In genomic region chr4:123488916-123489315, GRCh38 we compare ENCODE assay signal across 8 cellular contexts.
DNase-seq lines count a peak whose midpoint lies in the region; ATAC-seq and TF ChIP-seq lines count a peak whose summit lies in the region.

No MANE protein-coding gene starts in this region.

- intact Hi-C loops in MCF 10A (cut with micrococcal nuclease) (no loop called here), breast epithelium (cut with DNase I; ENCODE audit: low total_unique reads) (no loop called here), sciatic nerve (cut with DNase I) (no loop called here)

- CTCF ChIA-PET in MCF 10A (lab: Yijun Ruan, JAX): no interaction called here

- BruUV-seq in MCF 10A (replicated peaks; lab: Mats Ljungman, UMichigan): no TSS peak

- POLR2A ChIA-PET in MCF 10A (lab: Yijun Ruan, JAX): interaction anchor here (0.6 to 1.5 kb wide), 2 partner anchors 9 to 120 kb away, joined by 4 read pairs; no protein-coding TSS in a partner anchor

- H3K4me3 Mint-ChIP-seq in MCF 10A (ENCODE audit: unreplicated experiment): no peak overlapping the region

- DNase-seq in MCF 10A (ENCODE audit: unreplicated experiment): peak; percentile 63
- no peak for DNase-seq in breast epithelium (ENCODE audit: low spot score in 2 of 2)
- peak; percentile 13 for DNase-seq in HS-5 (ENCODE audit: low read depth)
- peak; percentile 52 for DNase-seq in adipocyte (ENCODE audit: low read depth)
- no peak for DNase-seq in sciatic nerve (ENCODE audit: low spot score)
- no peak for DNase-seq in KG1 (lab: John Stamatoyannopoulos, UW)
- DNase-seq in NCI-H1436 (lab: John Stamatoyannopoulos, UW): no peak
- DNase-seq in activated naive CD4-positive, alpha-beta T cell treated with Interleukin-2 at 50 U/mL for 16 hours: no peak

- no peak for TF ChIP-seq CTCF in MCF 10A (IDR thresholded peaks at IDR 0.05; ENCODE audit: unreplicated experiment)
- TF ChIP-seq CTCF in breast epithelium (IDR thresholded peaks at IDR 0.05): no peak

- H3K4me1 ChIP-seq in breast epithelium: no peaks in the 10 kb centered on the region
- peaks cover 3% of the 10 kb centered on the region for H3K4me1 ChIP-seq in adipocyte (ENCODE audit: control insufficient read depth, insufficient read depth, low read length)

- H3K27ac ChIP-seq in breast epithelium: no peak overlapping the region

- H3K9me3 ChIP-seq in breast epithelium: no peaks in the 10 kb centered on the region
- H3K9me3 ChIP-seq in adipocyte (ENCODE audit: control insufficient read depth, low read length): no peaks in the 10 kb centered on the region

- TF ChIP-seq POLR2A in breast epithelium (IDR thresholded peaks at IDR 0.05): no peak

- H3K27me3 Mint-ChIP-seq in MCF 10A (ENCODE audit: insufficient read depth, unreplicated experiment): no peaks in the 10 kb centered on the region

- no peaks in the 10 kb centered on the region for H3K36me3 ChIP-seq in breast epithelium
- H3K36me3 ChIP-seq in adipocyte (ENCODE audit: control insufficient read depth, insufficient read depth, low read length, severe bottlenecking): no peaks in the 10 kb centered on the region

- no peaks in the 10 kb centered on the region for H3K27me3 ChIP-seq in breast epithelium
- H3K27me3 ChIP-seq in adipocyte (replicated peaks; ENCODE audit: control insufficient read depth, insufficient read depth, low read length): no peaks in the 10 kb centered on the region

- H3K4me1 Mint-ChIP-seq in MCF 10A (ENCODE audit: insufficient read depth, unreplicated experiment): peaks cover 6% of the 10 kb centered on the region

- no peaks in the 10 kb centered on the region for H3K36me3 Mint-ChIP-seq in MCF 10A (ENCODE audit: insufficient read depth, unreplicated experiment)

- H3K9me3 Mint-ChIP-seq in MCF 10A (ENCODE audit: unreplicated experiment): peaks cover 2% of the 10 kb centered on the region

- peak; percentile 46 for ATAC-seq in sciatic nerve

- no peak overlapping the region for H3K4me3 ChIP-seq in breast epithelium
- H3K4me3 ChIP-seq in adipocyte (ENCODE audit: low read length): no peak overlapping the region

- H3K9ac ChIP-seq in adipocyte (ENCODE audit: low read length): no peak overlapping the region

- peak overlapping the region; percentile 71 for H3K27ac Mint-ChIP-seq in MCF 10A (ENCODE audit: low read depth, unreplicated experiment)

Comparison
In these comparisons a context has a peak if more than half of its experiments do, and no peak if none do; other contexts are left out.
1. DNase-seq: peak in MCF 10A (single experiment), HS-5 (single experiment) and adipocyte (single experiment); none in breast epithelium (0 of 2), sciatic nerve (single experiment), KG1 (single experiment), NCI-H1436 (single experiment) and activated naive CD4-positive, alpha-beta T cell treated with Interleukin-2 at 50 U/mL for 16 hours (single experiment).